In genomic region chr4:14783011-14783877, GRCh38 we compare ENCODE assay signal across 8 cellular contexts.
DNase-seq lines count a peak whose midpoint lies in the region; ATAC-seq, FAIRE-seq and TF ChIP-seq lines count a peak whose summit lies in the region.

No MANE protein-coding gene starts in this region.

- peak overlapping the region; percentile 45 for H3K4me2 ChIP-seq in astrocyte (ENCODE audit: low read length)

- peaks cover 10% of the 10 kb centered on the region for H3K9me3 Mint-ChIP-seq in astrocyte (ENCODE audit: unreplicated experiment)

- H3K27ac ChIP-seq in ACC112 (ENCODE audit: low read depth, low read length) (peak overlapping the region; percentile 52), astrocyte (ENCODE audit: low read depth, low read length) (peak overlapping the region; percentile 9), right cardiac atrium (ENCODE audit: low read length) (no peak overlapping the region), WERI-Rb-1 (no peak overlapping the region), testis (no peak overlapping the region)

- H3K4me1 Mint-ChIP-seq in astrocyte (ENCODE audit: low read depth, unreplicated experiment), result peaks cover 7% of the 10 kb centered on the region

- TF ChIP-seq CTCF in astrocyte (IDR thresholded peaks at IDR 0.05; ENCODE audit: insufficient read depth, low read depth, low read length) (no peak), WERI-Rb-1 (IDR thresholded peaks at IDR 0.05; ENCODE audit: low read depth, low read length) (no peak), testis (IDR thresholded peaks at IDR 0.05) (no peak)

- no peak for TF ChIP-seq POLR2A in testis (IDR thresholded peaks at IDR 0.05)

- H3K9me3 ChIP-seq in astrocyte (ENCODE audit: insufficient read depth, low read depth, low read length) (no peaks in the 10 kb centered on the region), right cardiac atrium (ENCODE audit: control insufficient read depth, low read length) (no peaks in the 10 kb centered on the region), WERI-Rb-1 (ENCODE audit: severe bottlenecking) (peaks cover 7% of the 10 kb centered on the region), testis (no peaks in the 10 kb centered on the region)

- DNase-seq in astrocyte (ENCODE audit: low read depth) (peak; percentile 56), right cardiac atrium (no peak), WERI-Rb-1 (no peak), GDM1 (lab: John Stamatoyannopoulos, UW) (no peak), testis (no peak)

- no peak overlapping the region for H3K9ac ChIP-seq in astrocyte (ENCODE audit: low read length)

- H3K4me3 Mint-ChIP-seq in astrocyte (ENCODE audit: unreplicated experiment), result no peak overlapping the region

- no peak overlapping the region for H3K4me3 ChIP-seq in ACC112 (ENCODE audit: low read depth, low read length)
- no peak overlapping the region for H3K4me3 ChIP-seq in astrocyte (ENCODE audit: insufficient read depth, low read depth, low read length)
- H3K4me3 ChIP-seq in right cardiac atrium (ENCODE audit: low read length), result no peak overlapping the region
- H3K4me3 ChIP-seq in WERI-Rb-1 (ENCODE audit: low read depth, low read length), result no peak overlapping the region
- no peak overlapping the region for H3K4me3 ChIP-seq in testis

- H3K36me3 Mint-ChIP-seq in astrocyte (ENCODE audit: low read depth, unreplicated experiment), result no peaks in the 10 kb centered on the region

- FAIRE-seq in astrocyte (lab: Jason Lieb, UNC), result no peak

- no peaks in the 10 kb centered on the region for H4K20me1 ChIP-seq in astrocyte (ENCODE audit: insufficient read depth, low read length)

- H3K27me3 ChIP-seq in ACC112 (ENCODE audit: insufficient read depth, low read length) (no peaks in the 10 kb centered on the region), astrocyte (ENCODE audit: insufficient read depth, low read length) (no peaks in the 10 kb centered on the region), right cardiac atrium (ENCODE audit: control insufficient read depth, insufficient read depth) (no peaks in the 10 kb centered on the region), WERI-Rb-1 (ENCODE audit: insufficient read depth, low read depth, severe bottlenecking) (no peaks in the 10 kb centered on the region), testis (no peaks in the 10 kb centered on the region)

- intact Hi-C loops in right cardiac atrium (cut with DNase I) (no loop called here), testis (cut with DNase I; ENCODE audit: low total_unique reads) (no loop called here)

- H3K27me3 Mint-ChIP-seq in astrocyte (ENCODE audit: low read depth, unreplicated experiment), result no peaks in the 10 kb centered on the region

- H3K4me1 ChIP-seq in ACC112 (ENCODE audit: control insufficient read depth, insufficient read depth, low read length, unreplicated experiment) (peaks cover 6% of the 10 kb centered on the region), astrocyte (ENCODE audit: insufficient read depth, low read length) (peaks cover 6% of the 10 kb centered on the region), right cardiac atrium (ENCODE audit: control insufficient read depth, insufficient read depth, low read length) (no peaks in the 10 kb centered on the region), testis (no peaks in the 10 kb centered on the region)

- ATAC-seq in GM19438 (IDR thresholded peaks at IDR 0.05; ENCODE audit: low read depth, unreplicated experiment) (peak; percentile 90), HG03354 (IDR thresholded peaks at IDR 0.05; ENCODE audit: poor library complexity, severe bottlenecking, unreplicated experiment) (peak; percentile 90), right cardiac atrium (no peak)

- no peak overlapping the region for H2AFZ ChIP-seq in ACC112 (ENCODE audit: low read length, unreplicated experiment)
- peak overlapping the region; percentile 45 for H2AFZ ChIP-seq in astrocyte (ENCODE audit: low read depth, low read length)

- H3K36me3 ChIP-seq in ACC112 (ENCODE audit: insufficient read depth, low read length) (no peaks in the 10 kb centered on the region), astrocyte (ENCODE audit: insufficient read depth, low read length) (no peaks in the 10 kb centered on the region), WERI-Rb-1 (no peaks in the 10 kb centered on the region), testis (ENCODE audit: low read depth, missing control alignments) (no peaks in the 10 kb centered on the region)

- H3K27ac Mint-ChIP-seq in astrocyte (ENCODE audit: unreplicated experiment), result peak overlapping the region; percentile 59

- H3K79me2 ChIP-seq in ACC112 (ENCODE audit: control insufficient read depth, insufficient read depth, low read length, unreplicated experiment) (no peaks in the 10 kb centered on the region), astrocyte (ENCODE audit: insufficient read depth, low read length) (no peaks in the 10 kb centered on the region)

- WGBS in right cardiac atrium, result 61% methylated on average over 5 of the region's 5 CpGs
- WGBS in testis, 2 donors, result 67 to 72% methylated on average over 5 of the region's 5 CpGs

Comparison
In these comparisons a context has a peak if more than half of its experiments do, and no peak if none do; other contexts are left out.
1. H3K27ac ChIP-seq: peak in ACC112 (single experiment) and astrocyte (single experiment); none in right cardiac atrium (single experiment), WERI-Rb-1 (single experiment) and testis (0 of 2).
2. ATAC-seq: peak in GM19438 (single experiment) and HG03354 (single experiment); none in right cardiac atrium (0 of 2).